In the genomic region with DNA sequence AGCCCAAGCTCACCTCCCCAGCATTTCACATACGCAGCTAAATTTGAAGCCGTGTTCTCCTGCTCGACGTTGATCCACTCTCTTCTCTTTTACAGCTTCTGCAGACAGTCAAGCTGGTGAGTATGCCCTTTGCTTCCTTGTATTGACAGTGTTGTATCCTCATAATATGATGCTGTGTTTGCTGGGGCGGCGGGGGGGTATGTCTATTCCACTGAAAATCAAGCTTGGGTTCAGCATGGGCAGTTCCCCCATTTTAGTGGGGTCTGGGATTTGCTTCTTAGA, we compare ENCODE assay signal across 17 cellular contexts. TPM values are rescaled to one million over a fixed set of nuclear protein-coding genes. Genes with fewer than 3 reads are reported as not detected.
DNase-seq lines count a peak whose midpoint lies in the region; ATAC-seq and TF ChIP-seq lines count a peak whose summit lies in the region.
"Had no signal": no experiment of that assay in that cellular context is flagged by ENCODE, and none has a peak within 500 bp of the region (broad histone marks: within the 10 kb centered on the region; RNA-seq: fewer than 3 reads in every experiment).

No MANE protein-coding gene starts in this region.

- no peak for TF ChIP-seq CTCF in heart left ventricle (IDR thresholded peaks at IDR 0.05)
- no peak for TF ChIP-seq CTCF in dorsolateral prefrontal cortex (IDR thresholded peaks at IDR 0.05 in 54 of 56, conservative IDR thresholded peaks at IDR 0.05 in 2 of 56; ENCODE audit: low read depth in 1 of 56, partially characterized antibody in 56 of 56)
- no peak for TF ChIP-seq CTCF in neutrophil (IDR thresholded peaks at IDR 0.05)
- no peak for TF ChIP-seq CTCF in ascending aorta (IDR thresholded peaks at IDR 0.05)

- H3K27ac ChIP-seq in heart left ventricle: peak overlapping the region in 5 of 12 donors; percentile 37 to 89 (median 60)
- no peak overlapping the region for H3K27ac ChIP-seq in right cardiac atrium (ENCODE audit: low read length)
- H3K27ac ChIP-seq in dorsolateral prefrontal cortex: peak overlapping the region in 38 of 59 donors; percentile 1 to 78 (median 48)
- peak overlapping the region; percentile 99 for H3K27ac ChIP-seq in neutrophil
- H3K27ac ChIP-seq in mesenchymal stem cell (ENCODE audit: low read length, poor library complexity, severe bottlenecking): no peak overlapping the region
- no peak overlapping the region for H3K27ac ChIP-seq in ascending aorta
- H3K27ac ChIP-seq: A549, C4-2B had no signal

- H2BK12ac ChIP-seq in mesenchymal stem cell (ENCODE audit: low read length in 2 of 2): no peak overlapping the region

- H3K9me3 ChIP-seq in heart left ventricle: no peaks in the 10 kb centered on the region
- no peaks in the 10 kb centered on the region for H3K9me3 ChIP-seq in right cardiac atrium (ENCODE audit: control insufficient read depth, low read length)
- H3K9me3 ChIP-seq in neutrophil: no peaks in the 10 kb centered on the region
- no peaks in the 10 kb centered on the region for H3K9me3 ChIP-seq in mesenchymal stem cell (ENCODE audit: control insufficient read depth, low read length)
- no peaks in the 10 kb centered on the region for H3K9me3 ChIP-seq in ascending aorta
- H3K9me3 ChIP-seq: A549 had no signal

- no peak overlapping the region for H2AFZ ChIP-seq in mesenchymal stem cell (ENCODE audit: low read depth, low read length)

- H4K91ac ChIP-seq in mesenchymal stem cell (ENCODE audit: low read length): no peak overlapping the region

- no peak overlapping the region for H3K4ac ChIP-seq in mesenchymal stem cell (ENCODE audit: low read depth in 1 of 2, low read length in 2 of 2)

- intact Hi-C loops in heart left ventricle (cut with DNase I): no loop called here
- intact Hi-C loops in right cardiac atrium (cut with DNase I): no loop called here
- intact Hi-C loops in dorsolateral prefrontal cortex (cut with DNase I): no loop called here
- intact Hi-C loops in ascending aorta (cut with DNase I): no loop called here

- peaks cover 0 to 22% (median 0%) of the 10 kb centered on the region in 9 donors for H3K36me3 ChIP-seq in heart left ventricle
- H3K36me3 ChIP-seq in neutrophil: peaks cover 51% of the 10 kb centered on the region
- no peaks in the 10 kb centered on the region for H3K36me3 ChIP-seq in mesenchymal stem cell (ENCODE audit: control insufficient read depth in 1 of 2, insufficient read depth in 2 of 2, low read depth in 1 of 2, low read length in 2 of 2)
- H3K36me3 ChIP-seq in ascending aorta: no peaks in the 10 kb centered on the region

- H3K27me3 ChIP-seq in heart left ventricle (peaks cover 0 to 39% (median 0%) of the 10 kb centered on the region in 9 donors), right cardiac atrium (ENCODE audit: control insufficient read depth, insufficient read depth) (peaks cover 3% of the 10 kb centered on the region), dorsolateral prefrontal cortex (peaks cover 0 to 38% (median 4%) of the 10 kb centered on the region in 45 donors), neutrophil (no peaks in the 10 kb centered on the region), mesenchymal stem cell (ENCODE audit: control insufficient read depth in 1 of 2, insufficient read depth in 1 of 2, low read length in 2 of 2) (peaks cover 14 to 18% of the 10 kb centered on the region in 2 experiments), ascending aorta (no peaks in the 10 kb centered on the region)

- H3K18ac ChIP-seq in mesenchymal stem cell (ENCODE audit: low read depth in 1 of 2, low read length in 2 of 2): no peak overlapping the region

- H2BK15ac ChIP-seq in mesenchymal stem cell (ENCODE audit: low read depth, poor library complexity, severe bottlenecking): no peak overlapping the region

- H3K23ac ChIP-seq in mesenchymal stem cell (ENCODE audit: low read length in 2 of 2): no peak overlapping the region

- H2BK5ac ChIP-seq in mesenchymal stem cell (ENCODE audit: low read depth, low read length, poor library complexity, severe bottlenecking): no peak overlapping the region

- H3K4me2 ChIP-seq in mesenchymal stem cell (ENCODE audit: low read length, poor library complexity, severe bottlenecking): no peak overlapping the region
- H3K4me2 ChIP-seq: A549 had no signal

- H3K4me3 ChIP-seq in heart left ventricle (peak overlapping the region in 9 of 12 donors; percentile 4 to 60 (median 34)), right cardiac atrium (ENCODE audit: low read length) (no peak overlapping the region), dorsolateral prefrontal cortex (peak overlapping the region in 44 of 59 donors; percentile 1 to 54 (median 28)), neutrophil (ENCODE audit: low read depth in 1 of 2, low read length in 1 of 2) (peak overlapping the region; percentile 93 to 94), mesenchymal stem cell (ENCODE audit: insufficient read depth in 1 of 2, low read depth in 1 of 2, low read length in 2 of 2) (no peak overlapping the region), ascending aorta (peak overlapping the region in 1 of 2 donors; percentile 42)
- H3K4me3 ChIP-seq: A549 had no signal

- H3K4me1 ChIP-seq in heart left ventricle: peaks cover 0 to 37% (median 0%) of the 10 kb centered on the region in 12 donors
- no peaks in the 10 kb centered on the region for H3K4me1 ChIP-seq in right cardiac atrium (ENCODE audit: control insufficient read depth, insufficient read depth, low read length)
- peaks cover 52 to 79% of the 10 kb centered on the region in 2 experiments for H3K4me1 ChIP-seq in neutrophil (ENCODE audit: control insufficient read depth in 1 of 2, insufficient read depth in 1 of 2, low read depth in 1 of 2, low read length in 1 of 2)
- no peaks in the 10 kb centered on the region for H3K4me1 ChIP-seq in mesenchymal stem cell (ENCODE audit: control insufficient read depth, insufficient read depth, low read depth, low read length)
- H3K4me1 ChIP-seq in ascending aorta: no peaks in the 10 kb centered on the region
- H3K4me1 ChIP-seq: A549 had no signal

- no peak overlapping the region for H3K14ac ChIP-seq in mesenchymal stem cell (ENCODE audit: low read length in 2 of 2)

- no peak overlapping the region for H3K9ac ChIP-seq in mesenchymal stem cell (ENCODE audit: low read length)

- no peak for ATAC-seq in heart left ventricle
- no peak for ATAC-seq in right cardiac atrium
- ATAC-seq in HG03460 (IDR thresholded peaks at IDR 0.05; ENCODE audit: unreplicated experiment): no peak
- ATAC-seq: A549 had no signal

- no peak overlapping the region for H4K8ac ChIP-seq in mesenchymal stem cell (ENCODE audit: low read length)

- no peak overlapping the region for H2BK120ac ChIP-seq in mesenchymal stem cell (ENCODE audit: low read depth, low read length)

- no peak overlapping the region for H2AK5ac ChIP-seq in mesenchymal stem cell (ENCODE audit: low read length, severe bottlenecking)

- no peaks in the 10 kb centered on the region for H3K79me1 ChIP-seq in mesenchymal stem cell (replicated peaks; ENCODE audit: low read length, poor library complexity, severe bottlenecking)

- DNase-seq in heart left ventricle (no peak), right cardiac atrium (no peak), dorsolateral prefrontal cortex (no peak), anterior cingulate cortex (lab: John Stamatoyannopoulos, UW) (no peak), mesenchymal stem cell (no peak), ascending aorta (ENCODE audit: low spot score in 2 of 2) (no peak)
- DNase-seq: effector memory CD8-positive, alpha-beta T cell; hypothalamus; kidney; NCI-H1694; occipital lobe; stimulated activated CD4-positive, alpha-beta T cell treated with anti-CD3 and anti-CD28 coated beads, Interleukin-2, amount 100 ng/mL, for 48 hours had no signal

- 78 to 86% (median 81%) methylated on average over 6 of the region's 6 CpGs for WGBS in heart left ventricle, 4 donors
- 80% methylated on average over 6 of the region's 6 CpGs for WGBS in right cardiac atrium
- 82% methylated on average over 3 of the region's 6 CpGs for WGBS in mesenchymal stem cell

- no peak for TF ChIP-seq POLR2A in heart left ventricle (IDR thresholded peaks at IDR 0.05)

RNA-seq across cellular contexts. Expression of a gene that starts 0.6 kb away (rescaled TPM):
- 100 to 1,000 TPM in 1 of 9 donors, 10 to 100 TPM in 7, 1 to 10 TPM in 1; 9.7 to 131 (median 11.7) TPM for total RNA-seq in heart left ventricle
- 10 to 100 TPM in 1 of 2 donors, 1 to 10 TPM in 1; 5.2 to 11.4 TPM for polyA plus RNA-seq in heart left ventricle
- total RNA-seq in right cardiac atrium: 10 to 100 TPM; 10.3 to 29.5 (median 19.7) TPM
- 5.7 TPM for polyA plus RNA-seq in right cardiac atrium
- 10 to 100 TPM in 97 of 120 experiments, 1 to 10 TPM in 23; 5.0 to 71.8 (median 18.1) TPM for total RNA-seq in dorsolateral prefrontal cortex
- polyA plus RNA-seq in mesenchymal stem cell (2013, experiment 1 of 2): 5.1 TPM
- 4.4 TPM for polyA plus RNA-seq in mesenchymal stem cell (2013, experiment 2 of 2)
- total RNA-seq in ascending aorta: 23.6 TPM

RNA-seq across cellular contexts. Expression of a gene that starts 18.5 kb away (rescaled TPM):
- total RNA-seq in heart left ventricle (1 to 10 TPM in 3 of 9 donors, under 1 TPM in 6; 0.27 to 5.9 (median 0.93) TPM), right cardiac atrium (1 to 10 TPM in 3 of 4 donors, under 1 TPM in 1; 0.71 to 3.0 (median 2.1) TPM), dorsolateral prefrontal cortex (1,000 to 10,000 TPM in 1 of 120 experiments, 100 to 1,000 TPM in 3, 10 to 100 TPM in 12, 1 to 10 TPM in 91, under 1 TPM in 12, not detected in 1; 0.41 to 1,017 (median 2.4) TPM), ascending aorta (1.9 TPM)
- polyA plus RNA-seq in heart left ventricle (1 to 10 TPM in 1 of 2 donors, under 1 TPM in 1; 0.65 to 1.3 TPM), right cardiac atrium (0.75 TPM)
- 0.14 TPM for polyA plus RNA-seq in mesenchymal stem cell (2013, experiment 1 of 2)
- polyA plus RNA-seq in mesenchymal stem cell (2013, experiment 2 of 2): 0.18 TPM

RNA-seq across cellular contexts. Expression of a gene that starts 43.8 kb away (rescaled TPM):
- total RNA-seq in heart left ventricle (100 to 1,000 TPM in 1 of 9 donors, 10 to 100 TPM in 3, 1 to 10 TPM in 5; 1.8 to 204 (median 9.2) TPM), right cardiac atrium (10 to 100 TPM; 42.7 to 73.9 (median 69.1) TPM), dorsolateral prefrontal cortex (100 to 1,000 TPM in 6 of 120 experiments, 10 to 100 TPM in 105, 1 to 10 TPM in 9; 3.5 to 144 (median 28.1) TPM), ascending aorta (8.8 TPM)
- polyA plus RNA-seq in heart left ventricle (1 to 10 TPM; 3.2 to 9.9 TPM), right cardiac atrium (14.6 TPM)
- polyA plus RNA-seq in mesenchymal stem cell (2013, experiment 1 of 2): not detected
- polyA plus RNA-seq in mesenchymal stem cell (2013, experiment 2 of 2): not detected
- total RNA-seq: M059J had no signal
- polyA plus RNA-seq: A549 had no signal

Comparison
In these comparisons a context has a peak if more than half of its experiments do, and no peak if none do; other contexts are left out.
1. H3K4me3 ChIP-seq: peak in heart left ventricle (9 of 12), dorsolateral prefrontal cortex (44 of 59) and neutrophil (2 of 2); none in right cardiac atrium (single experiment) and mesenchymal stem cell (0 of 2).
2. H3K27ac ChIP-seq: peak in dorsolateral prefrontal cortex (38 of 59) and neutrophil (single experiment); none in right cardiac atrium (single experiment), mesenchymal stem cell (single experiment) and ascending aorta (0 of 2).